Comparison of ENCODE assay signal across 10 cellular contexts in the genomic region with DNA sequence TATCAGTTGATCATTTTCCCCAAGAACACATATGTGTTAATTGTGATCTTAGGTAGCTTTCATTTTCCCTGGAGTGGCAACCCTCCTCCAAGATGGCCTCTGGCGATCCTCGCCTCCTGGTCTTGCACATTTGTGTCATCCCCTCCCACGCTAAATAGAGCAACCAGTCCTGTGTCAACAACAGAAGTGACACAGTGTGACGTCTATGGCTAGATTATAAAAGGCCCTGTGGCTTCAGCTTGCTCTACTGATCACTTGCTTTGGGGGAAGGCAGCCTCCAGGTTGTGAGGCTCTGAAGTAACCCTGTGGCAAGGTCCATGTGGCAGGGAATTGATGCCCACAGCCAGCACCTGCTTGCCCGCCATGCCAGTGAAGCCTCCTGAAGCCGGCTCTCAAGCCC. TPM values are rescaled to one million over a fixed set of nuclear protein-coding genes. Genes with fewer than 3 reads are reported as not detected.
"Had no signal": no experiment of that assay in that cellular context is flagged by ENCODE, and none has a peak within 500 bp of the region (broad histone marks: within the 10 kb centered on the region; RNA-seq: fewer than 3 reads in every experiment).

No MANE protein-coding gene starts in this region.

- H3K27ac Mint-ChIP-seq: GM23338, H9, HFFc6 had no signal

- H3K4me2 ChIP-seq: GM23338, KMS-11 had no signal

- H3K27ac ChIP-seq: KMS-11 had no signal

- H3K9ac ChIP-seq: KMS-11 had no signal

- H3K9me3 Mint-ChIP-seq: HFFc6 had no signal

- DNase-seq: H9, HCEC 1CT, HFFc6, IMR-90, KBM-7 had no signal

- H3K4me1 Mint-ChIP-seq: GM23338, H9 had no signal

- H2AFZ ChIP-seq: GM23338 had no signal

- ATAC-seq: GM23338 had no signal

- H3K4me3 Mint-ChIP-seq: GM23338, H9, HFFc6 had no signal

- H3K4me3 ChIP-seq: GM23338 had no signal

- FAIRE-seq: H1, H54, HTR-8/SVneo had no signal

RNA-seq across cellular contexts. Expression of gene PPP1R14C, which starts 30.6 kb away (rescaled TPM):
- total RNA-seq: IMR-90 had no signal
- polyA plus RNA-seq: IMR-90 had no signal
